Comparison of ENCODE assay signal across 17 cellular contexts in genomic region chr1:19046972-19047371, GRCh38.
"Had no signal": no experiment of that assay in that cellular context is flagged by ENCODE, and none has a peak within 500 bp of the region (broad histone marks: within the 10 kb centered on the region; RNA-seq: fewer than 3 reads in every experiment).

No MANE protein-coding gene starts in this region.

- DNase-seq: activated CD4-positive, alpha-beta T cell treated with anti-CD3 and anti-CD28 coated beads, Interleukin-2, amount 10 ng/mL, durations not matched to agents 7 days and 5 days; activated CD4-positive, CD25-positive, alpha-beta regulatory T cell treated with anti-CD3 and anti-CD28 coated beads, Interleukin-2, amount 50 U/mL, for 72 hours; activated CD8-positive, alpha-beta memory T cell treated with anti-CD3 and anti-CD28 coated beads, Interleukin-2, amount 10 ng/mL, durations not matched to agents 7 days and 5 days; activated CD8-positive, alpha-beta T cell treated with anti-CD3 and anti-CD28 coated beads for 36 hours; activated naive CD4-positive, alpha-beta T cell treated with anti-CD3 and anti-CD28 coated beads, Interleukin-2, amount 10 ng/mL, durations not matched to agents 7 days and 5 days; activated T-cell treated with anti-CD3 and anti-CD28 coated beads for 4 hours; amygdala; cerebellar nuclear complex; cortex of kidney; left lung; stimulated activated CD4-positive, alpha-beta T cell treated with anti-CD3 and anti-CD28 coated beads, Interleukin-4, amount 100 ng/mL, for 4 hours; thyroid gland; WERI-Rb-1 had no signal

- H3K9me3 Mint-ChIP-seq: activated CD4-positive, alpha-beta T cell treated with anti-CD3 and anti-CD28 coated beads, Interleukin-2, amount 10 ng/mL, durations not matched to agents 7 days and 5 days; activated CD8-positive, alpha-beta T cell treated with anti-CD3 and anti-CD28 coated beads for 36 hours; activated naive CD4-positive, alpha-beta T cell treated with anti-CD3 and anti-CD28 coated beads, Interleukin-2, amount 10 ng/mL, durations not matched to agents 7 days and 5 days; memory B cell; stimulated activated naive CD8-positive, alpha-beta T cell treated with anti-CD3 and anti-CD28 coated beads, Interleukin-15, Interleukin-2, amounts not matched to agents 100 ng/mL and 50 ng/mL, for 24 hours had no signal

- H3K4me3 ChIP-seq: heart left ventricle, left lung, thyroid gland had no signal

- H3K27ac ChIP-seq: epithelial cell of prostate, heart left ventricle, left lung, thyroid gland, WERI-Rb-1 had no signal

- H3K36me3 ChIP-seq: heart left ventricle, left lung, thyroid gland, WERI-Rb-1 had no signal

- H3K4me3 Mint-ChIP-seq: activated CD4-positive, alpha-beta T cell treated with anti-CD3 and anti-CD28 coated beads, Interleukin-2, amount 10 ng/mL, durations not matched to agents 7 days and 5 days; activated CD8-positive, alpha-beta memory T cell treated with anti-CD3 and anti-CD28 coated beads, Interleukin-2, amount 10 ng/mL, durations not matched to agents 7 days and 5 days; activated CD8-positive, alpha-beta T cell treated with anti-CD3 and anti-CD28 coated beads for 36 hours; activated naive CD4-positive, alpha-beta T cell treated with anti-CD3 and anti-CD28 coated beads, Interleukin-2, amount 10 ng/mL, durations not matched to agents 7 days and 5 days; memory B cell; stimulated activated naive CD8-positive, alpha-beta T cell treated with anti-CD3 and anti-CD28 coated beads, Interleukin-15, Interleukin-2, amounts not matched to agents 100 ng/mL and 50 ng/mL, for 24 hours had no signal

- H3K27me3 ChIP-seq: thyroid gland had no signal

- H3K27ac Mint-ChIP-seq: activated CD4-positive, alpha-beta T cell treated with anti-CD3 and anti-CD28 coated beads, Interleukin-2, amount 10 ng/mL, durations not matched to agents 7 days and 5 days; activated CD8-positive, alpha-beta memory T cell treated with anti-CD3 and anti-CD28 coated beads, Interleukin-2, amount 10 ng/mL, durations not matched to agents 7 days and 5 days; activated CD8-positive, alpha-beta T cell treated with anti-CD3 and anti-CD28 coated beads for 36 hours; activated naive CD4-positive, alpha-beta T cell treated with anti-CD3 and anti-CD28 coated beads, Interleukin-2, amount 10 ng/mL, durations not matched to agents 7 days and 5 days; memory B cell; stimulated activated naive CD8-positive, alpha-beta T cell treated with anti-CD3 and anti-CD28 coated beads, Interleukin-15, Interleukin-2, amounts not matched to agents 100 ng/mL and 50 ng/mL, for 24 hours had no signal

- H3K27me3 Mint-ChIP-seq: activated CD4-positive, alpha-beta T cell treated with anti-CD3 and anti-CD28 coated beads, Interleukin-2, amount 10 ng/mL, durations not matched to agents 7 days and 5 days had no signal

- H3K4me1 ChIP-seq: heart left ventricle, left lung had no signal

- H3K36me3 Mint-ChIP-seq: activated CD8-positive, alpha-beta memory T cell treated with anti-CD3 and anti-CD28 coated beads, Interleukin-2, amount 10 ng/mL, durations not matched to agents 7 days and 5 days; activated naive CD4-positive, alpha-beta T cell treated with anti-CD3 and anti-CD28 coated beads, Interleukin-2, amount 10 ng/mL, durations not matched to agents 7 days and 5 days; memory B cell had no signal

- H3K9me3 ChIP-seq: heart left ventricle, left lung, thyroid gland had no signal
